14 cellular contexts compared by ENCODE assay signal in the genomic region with DNA sequence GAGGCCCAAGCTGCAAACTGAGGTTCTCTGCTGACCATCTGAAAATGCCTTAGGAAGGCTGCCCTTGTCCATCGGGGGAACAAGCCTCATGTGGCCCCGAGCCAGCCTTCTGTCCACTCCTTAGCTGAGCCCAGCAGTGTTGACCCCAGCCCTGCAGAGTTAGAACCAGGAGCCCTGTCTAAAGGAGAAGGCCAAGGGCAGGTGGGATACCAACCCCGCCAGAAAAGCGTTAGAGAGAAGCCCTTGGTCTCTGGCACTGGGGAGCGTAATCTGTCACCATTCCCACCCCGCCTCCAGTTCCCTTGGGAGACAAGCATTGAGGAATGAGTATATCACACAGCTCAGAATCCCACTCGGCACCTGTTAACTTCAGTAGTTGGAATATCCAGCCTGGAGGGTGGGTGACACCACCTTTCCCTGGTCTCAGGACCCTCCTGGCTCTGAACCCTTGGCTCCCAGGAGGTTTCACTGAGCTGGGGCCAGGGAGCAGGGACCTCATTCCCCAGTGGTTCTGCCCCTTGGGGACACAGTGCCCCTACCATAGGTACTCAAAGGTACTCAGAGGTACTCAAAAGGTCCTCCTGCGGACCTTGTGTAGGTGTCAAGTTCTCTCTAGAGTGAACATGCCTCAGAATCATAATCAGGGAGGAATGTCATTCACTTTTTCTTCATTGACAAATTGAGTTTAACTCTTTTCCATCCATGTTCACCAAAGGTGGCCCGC. TPM values are rescaled to one million over a fixed set of nuclear protein-coding genes. Genes with fewer than 3 reads are reported as not detected.
DNase-seq lines count a peak whose midpoint lies in the region; ATAC-seq and TF ChIP-seq lines count a peak whose summit lies in the region.
"Had no signal": no experiment of that assay in that cellular context is flagged by ENCODE, and none has a peak within 500 bp of the region (broad histone marks: within the 10 kb centered on the region; RNA-seq: fewer than 3 reads in every experiment).

No MANE protein-coding gene starts in this region.

- peaks cover 24% of the 10 kb centered on the region for H3K79me2 ChIP-seq in hepatocyte

- no peak for TF ChIP-seq EP300 in sigmoid colon (IDR thresholded peaks at IDR 0.05)

- H3K4me1 ChIP-seq in right atrium auricular region (peaks cover 0 to 25% of the 10 kb centered on the region in 2 donors), hepatocyte (ENCODE audit: insufficient read depth) (peaks cover 11% of the 10 kb centered on the region), sigmoid colon (peaks cover 0 to 77% (median 57%) of the 10 kb centered on the region in 4 donors), aorta (ENCODE audit: control insufficient read depth in 1 of 2, insufficient read depth in 2 of 2, low read length in 2 of 2) (peaks cover 0 to 4% of the 10 kb centered on the region in 2 donors)
- H3K4me1 ChIP-seq: pancreas had no signal

- no peaks in the 10 kb centered on the region for H4K20me1 ChIP-seq in hepatocyte (ENCODE audit: insufficient read depth, poor library complexity, severe bottlenecking)

- H3K36me3 ChIP-seq in right atrium auricular region (peaks cover 77% of the 10 kb centered on the region), hepatocyte (replicated peaks; ENCODE audit: insufficient read depth, low read depth) (peaks cover 13% of the 10 kb centered on the region), sigmoid colon (peaks cover 52 to 66% (median 59%) of the 10 kb centered on the region in 4 donors), aorta (ENCODE audit: control insufficient read depth in 1 of 2, insufficient read depth in 2 of 2, low read length in 1 of 2) (peaks cover 6 to 20% of the 10 kb centered on the region in 2 donors)

- no peak for ATAC-seq in aorta (ENCODE audit: low FRiP score)
- no peak for ATAC-seq in HG03521 (IDR thresholded peaks at IDR 0.05; ENCODE audit: unreplicated experiment)
- ATAC-seq: pancreas had no signal

- H3K9me2 ChIP-seq in hepatocyte (replicated peaks; ENCODE audit: insufficient read depth) = no peaks in the 10 kb centered on the region

- H3K27ac ChIP-seq in right atrium auricular region = peak overlapping the region; percentile 51 to 57
- peak overlapping the region; percentile 75 for H3K27ac ChIP-seq in hepatocyte
- peak overlapping the region; percentile 76 to 83 (median 78) for H3K27ac ChIP-seq in sigmoid colon
- H3K27ac ChIP-seq in aorta (ENCODE audit: low read depth in 1 of 2, low read length in 2 of 2) = peak overlapping the region; percentile 66 to 72
- H3K27ac ChIP-seq: pancreas had no signal

- H3K9me3 ChIP-seq in right atrium auricular region = peaks cover 0 to 3% of the 10 kb centered on the region in 2 donors
- no peaks in the 10 kb centered on the region for H3K9me3 ChIP-seq in hepatocyte (ENCODE audit: low read depth)
- peaks cover 0 to 3% (median 0%) of the 10 kb centered on the region in 4 donors for H3K9me3 ChIP-seq in sigmoid colon
- no peaks in the 10 kb centered on the region for H3K9me3 ChIP-seq in aorta (ENCODE audit: control insufficient read depth, low read length)
- H3K9me3 ChIP-seq: pancreas had no signal

- no peak overlapping the region for H2AFZ ChIP-seq in hepatocyte

- H3K27me3 ChIP-seq in right atrium auricular region (no peaks in the 10 kb centered on the region), hepatocyte (no peaks in the 10 kb centered on the region), sigmoid colon (no peaks in the 10 kb centered on the region), aorta (ENCODE audit: control insufficient read depth in 1 of 2, insufficient read depth in 2 of 2, low read length in 1 of 2) (no peaks in the 10 kb centered on the region)
- H3K27me3 ChIP-seq: pancreas had no signal

- H3K4me3 ChIP-seq in right atrium auricular region (no peak overlapping the region), hepatocyte (no peak overlapping the region), sigmoid colon (no peak overlapping the region), aorta (ENCODE audit: low read length in 2 of 2) (no peak overlapping the region)
- H3K4me3 ChIP-seq: pancreas had no signal

- TF ChIP-seq POLR2A in sigmoid colon (IDR thresholded peaks at IDR 0.05) = no peak

- DNase-seq in right atrium auricular region (ENCODE audit: low spot score) (no peak), cardiac septum (ENCODE audit: low spot score) (no peak), hepatocyte (ENCODE audit: low spot score) (no peak), sigmoid colon (no peak), aorta (no peak), EL (no peak)
- DNase-seq in activated naive CD4-positive, alpha-beta T cell (lab: John Stamatoyannopoulos, UW) = no peak
- DNase-seq: activated CD4-positive, alpha-beta T cell treated with anti-CD3 and anti-CD28 coated beads, Interleukin-2, amount 50 U/mL, for 1 hour; CD8-positive, alpha-beta memory T cell; central memory CD4-positive, alpha-beta T cell; immature natural killer cell; NCI-H446 treated with DMSO at 0.1 percent for 48 hours; pancreas had no signal

- intact Hi-C loops in cardiac septum (cut with DNase I) = no loop called here
- intact Hi-C loops in sigmoid colon (cut with DNase I) = loop anchor here (5.0 kb wide), 1 partner anchor 1230 kb away; no protein-coding TSS in a partner anchor
- intact Hi-C loops in aorta (cut with DNase I) = loop anchor here (2.0 to 5.0 kb wide), 6 partner anchors 90 to 295 kb away; no protein-coding TSS in a partner anchor

- WGBS in hepatocyte (ENCODE audit: low lambda C conversion rate, missing lambda C conversion rate) = 98% methylated on average over 9 of the region's 9 CpGs
- 76 to 89% methylated on average over 9 of the region's 9 CpGs for WGBS in sigmoid colon, 2 donors
- 55% methylated on average over 9 of the region's 9 CpGs for WGBS in aorta, 2 donors

- no peak for TF ChIP-seq CTCF in right atrium auricular region (IDR thresholded peaks at IDR 0.05)
- TF ChIP-seq CTCF in hepatocyte (IDR thresholded peaks at IDR 0.05; ENCODE audit: poor library complexity) = no peak
- TF ChIP-seq CTCF in sigmoid colon (IDR thresholded peaks at IDR 0.05) = no peak

- H3K4me2 ChIP-seq in hepatocyte = no peak overlapping the region

RNA-seq across cellular contexts. Expression of gene ETS2, which starts 16.4 kb away (rescaled TPM):
- total RNA-seq in right atrium auricular region (10 to 100 TPM; 31.4 to 37.2 TPM), cardiac septum (36.4 TPM), hepatocyte (91.9 and 95.1 TPM in 2 replicates), sigmoid colon (100 to 1,000 TPM in 1 of 4 donors, 10 to 100 TPM in 3; 32.1 to 112 (median 41.7) TPM), aorta (100 to 1,000 TPM; 145 to 232 TPM)
- polyA plus RNA-seq in hepatocyte (104 and 106 TPM in 2 replicates), sigmoid colon (100 to 1,000 TPM in 1 of 3 donors, 10 to 100 TPM in 2; 47.4 to 133 (median 83.3) TPM), aorta (10 to 100 TPM; 40.2 to 76.8 TPM)
